Comparison of ENCODE assay signal across 22 cellular contexts in the genomic region with DNA sequence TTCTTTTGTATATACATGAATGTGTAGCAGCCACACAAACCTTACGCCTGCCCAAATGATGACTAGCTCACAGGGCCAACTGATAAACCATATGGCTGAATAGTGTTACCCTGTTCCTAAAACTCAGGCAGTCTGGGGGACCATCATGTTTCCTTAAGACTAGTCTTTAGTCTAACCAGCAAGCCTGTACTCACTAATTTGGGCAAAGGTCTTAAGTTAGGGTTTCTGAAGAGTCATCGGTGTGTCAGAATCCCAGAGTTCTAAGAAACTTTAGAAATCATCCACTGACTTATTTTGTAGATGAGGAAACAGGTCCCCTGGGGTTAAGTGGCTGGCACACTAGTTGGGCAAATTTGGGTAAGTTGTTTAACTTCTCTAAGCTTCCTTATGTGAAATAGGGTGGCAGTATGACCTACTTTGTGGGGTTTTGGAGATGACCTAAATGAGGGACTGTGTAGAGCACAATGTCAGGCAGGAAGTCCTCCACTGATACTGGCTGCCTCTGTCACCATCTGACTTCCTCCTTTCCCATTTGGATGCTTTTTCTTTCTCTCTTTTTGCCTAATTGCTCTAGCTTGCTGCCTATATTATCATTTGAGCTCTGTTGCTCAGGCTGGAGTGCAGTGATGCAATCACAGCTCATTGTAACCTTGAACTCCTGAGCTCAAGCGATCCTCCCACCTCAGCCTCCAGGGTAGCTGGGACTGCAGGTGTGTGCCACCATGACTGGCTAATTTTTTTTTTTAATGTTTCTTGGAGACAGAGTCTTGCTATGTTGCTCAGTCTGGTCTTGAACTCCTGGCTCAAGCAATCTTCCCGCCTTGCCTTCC. TPM values are rescaled to one million over a fixed set of nuclear protein-coding genes. Genes with fewer than 3 reads are reported as not detected.
DNase-seq lines count a peak whose midpoint lies in the region; ATAC-seq and TF ChIP-seq lines count a peak whose summit lies in the region.
"Had no signal": no experiment of that assay in that cellular context is flagged by ENCODE, and none has a peak within 500 bp of the region (broad histone marks: within the 10 kb centered on the region; RNA-seq: fewer than 3 reads in every experiment).

No MANE protein-coding gene starts in this region.

- H3K4me3 ChIP-seq in dorsolateral prefrontal cortex (no peak overlapping the region), transverse colon (no peak overlapping the region)
- H3K4me3 ChIP-seq: esophagus muscularis mucosa, sigmoid colon had no signal

- H3K36me3 ChIP-seq in transverse colon: no peaks in the 10 kb centered on the region
- H3K36me3 ChIP-seq: esophagus muscularis mucosa, heart right ventricle, sigmoid colon had no signal

- ATAC-seq in activated T-helper 17 cell treated with anti-CD3 and anti-CD28 coated beads, Interleukin-2, amount 50 U/mL, for 72 hours (replicated peaks): peak; percentile 46
- ATAC-seq in sciatic nerve: peak; percentile 44
- no peak for ATAC-seq in HG03439 (IDR thresholded peaks at IDR 0.05; ENCODE audit: unreplicated experiment)
- ATAC-seq: activated CD4-positive, alpha-beta T cell treated with anti-CD3 and anti-CD28 coated beads for 36 hours had no signal

- TF ChIP-seq EP300 in transverse colon (IDR thresholded peaks at IDR 0.05; ENCODE audit: low read depth): no peak

- H3K27me3 ChIP-seq in dorsolateral prefrontal cortex (peaks cover 0 to 31% (median 3%) of the 10 kb centered on the region in 45 donors), transverse colon (peaks cover 8% of the 10 kb centered on the region)
- H3K27me3 ChIP-seq: sigmoid colon had no signal

- in situ Hi-C loops in transverse colon (cut with MboI; ENCODE audit: low pct_ligation_motif_present in 1 of 4, low pct_unique_long_range_greater_than_20kb in 1 of 4, low sequenced_read_pairs in 3 of 4): no loop called here

- WGBS in transverse colon (ENCODE audit: low coverage in 1 of 2), 2 donors: 84 to 100% methylated on average over 1 to 4 of the region's 4 CpGs

- peak; percentile 51 for DNase-seq in CMK (ENCODE audit: low read depth)
- peak; percentile 58 to 80 for DNase-seq in NOMO-1 (lab: John Stamatoyannopoulos, UW; ENCODE audit: unreplicated experiment in 2 of 2)
- DNase-seq in sciatic nerve (ENCODE audit: low spot score): no peak
- DNase-seq in activated CD4-positive, alpha-beta T cell treated with anti-CD3 and anti-CD28 coated beads for 1 hour: no peak
- DNase-seq in dorsolateral prefrontal cortex: no peak
- no peak for DNase-seq in transverse colon
- DNase-seq: activated CD4-positive, alpha-beta T cell treated with anti-CD3 and anti-CD28 coated beads for 36 hours; activated T-cell treated with anti-CD3 and anti-CD28 coated beads, Interleukin-2, amount 50 U/mL, for 1 hour; C1 segment of cervical spinal cord; DND-41; heart right ventricle; midbrain; NCI-H1105; NCI-H69; nucleus accumbens; RPMI8226; sigmoid colon; stimulated activated CD4-positive, alpha-beta T cell treated with anti-CD3 and anti-CD28 coated beads, Interleukin-2, amount 100 ng/mL, for 48 hours had no signal

- H3K4me1 ChIP-seq in transverse colon: no peaks in the 10 kb centered on the region
- H3K4me1 ChIP-seq: esophagus muscularis mucosa, sigmoid colon had no signal

- TF ChIP-seq POLR2A in transverse colon (IDR thresholded peaks at IDR 0.05): no peak

- H3K27ac ChIP-seq in dorsolateral prefrontal cortex (no peak overlapping the region), transverse colon (no peak overlapping the region)
- H3K27ac ChIP-seq: esophagus muscularis mucosa, sigmoid colon had no signal

- TF ChIP-seq CTCF in dorsolateral prefrontal cortex (IDR thresholded peaks at IDR 0.05 in 54 of 56, conservative IDR thresholded peaks at IDR 0.05 in 2 of 56; ENCODE audit: low read depth in 1 of 56, partially characterized antibody in 56 of 56): no peak
- no peak for TF ChIP-seq CTCF in transverse colon (IDR thresholded peaks at IDR 0.05)

- H3K9me3 Mint-ChIP-seq in activated T-helper 17 cell treated with anti-CD3 and anti-CD28 coated beads, Interleukin-2, amount 50 U/mL, for 72 hours: peaks cover 6% of the 10 kb centered on the region

- intact Hi-C loops in sciatic nerve (cut with DNase I): no loop called here
- intact Hi-C loops in dorsolateral prefrontal cortex (cut with DNase I): no loop called here
- intact Hi-C loops in transverse colon (cut with DNase I; ENCODE audit: low total_unique reads): no loop called here

- peak overlapping the region; percentile 54 for H3K4me3 Mint-ChIP-seq in activated T-helper 17 cell treated with anti-CD3 and anti-CD28 coated beads, Interleukin-2, amount 50 U/mL, for 72 hours
- H3K4me3 Mint-ChIP-seq: activated CD4-positive, alpha-beta T cell treated with anti-CD3 and anti-CD28 coated beads for 36 hours; activated naive CD8-positive, alpha-beta T cell had no signal

- H3K9me3 ChIP-seq in transverse colon: peaks cover 0 to 3% of the 10 kb centered on the region in 2 donors

- H3K4me1 Mint-ChIP-seq in activated T-helper 17 cell treated with anti-CD3 and anti-CD28 coated beads, Interleukin-2, amount 50 U/mL, for 72 hours: peaks cover 15% of the 10 kb centered on the region

- H3K27ac Mint-ChIP-seq in activated T-helper 17 cell treated with anti-CD3 and anti-CD28 coated beads, Interleukin-2, amount 50 U/mL, for 72 hours: peak overlapping the region; percentile 79
- H3K27ac Mint-ChIP-seq: activated CD4-positive, alpha-beta T cell treated with anti-CD3 and anti-CD28 coated beads for 36 hours; activated naive CD8-positive, alpha-beta T cell had no signal

- no peaks in the 10 kb centered on the region for H3K27me3 Mint-ChIP-seq in activated T-helper 17 cell treated with anti-CD3 and anti-CD28 coated beads, Interleukin-2, amount 50 U/mL, for 72 hours

- H3K36me3 Mint-ChIP-seq in activated T-helper 17 cell treated with anti-CD3 and anti-CD28 coated beads, Interleukin-2, amount 50 U/mL, for 72 hours (ENCODE audit: low read depth): no peaks in the 10 kb centered on the region

RNA-seq across cellular contexts. Expression of a gene that starts 2.4 kb away (rescaled TPM):
- total RNA-seq in activated T-helper 17 cell treated with anti-CD3 and anti-CD28 coated beads, Interleukin-2, amount 50 U/mL, for 72 hours: not detected
- total RNA-seq in sciatic nerve (1.9 TPM), dorsolateral prefrontal cortex (1 to 10 TPM in 1 of 120 experiments, under 1 TPM in 14, not detected in 105; 0.19 to 1.5 (median 0.31) TPM), transverse colon (not detected)
- total RNA-seq: sigmoid colon had no signal

RNA-seq across cellular contexts. Expression of a gene that starts 17.6 kb away (rescaled TPM):
- total RNA-seq in activated T-helper 17 cell treated with anti-CD3 and anti-CD28 coated beads, Interleukin-2, amount 50 U/mL, for 72 hours: 10 to 100 TPM in 1 of 2 donors, 1 to 10 TPM in 1; 9.4 to 20.3 TPM
- 39.3 TPM for total RNA-seq in sciatic nerve
- total RNA-seq in dorsolateral prefrontal cortex: 10 to 100 TPM; 21.3 to 44.2 (median 30.8) TPM
- 10 to 100 TPM; 10.1 to 31.4 (median 16.1) TPM for total RNA-seq in transverse colon

Comparison
In these comparisons a context has a peak if more than half of its experiments do, and no peak if none do; other contexts are left out.
1. DNase-seq: peak in CMK (single experiment) and NOMO-1 (2 of 2); none in sciatic nerve (single experiment), activated CD4-positive, alpha-beta T cell treated with anti-CD3 and anti-CD28 coated beads for 1 hour (single experiment), dorsolateral prefrontal cortex (0 of 10) and transverse colon (single experiment).